1 cellular context compared by ENCODE assay signal in genomic region chr19:4870025-4870700, GRCh38.
TF ChIP-seq lines count a peak whose summit lies in the region.

No MANE protein-coding gene starts in this region.

TF ChIP-seq in HepG2, 621 proteins besides CTCF, POLR2A, EP300 and RAD21 (continued from another document and continues in another):
- TF ChIP-seq ZBTB44 (CRISPR knock-in tag; IDR thresholded peaks at IDR 0.05): no peak
- TF ChIP-seq ELF4 (CRISPR knock-in tag; IDR thresholded peaks at IDR 0.05; ENCODE audit: borderline replicate concordance): no peak
- 0 out of 2 replicates have a peak, but pooled peaks have one; percentile 58 for TF ChIP-seq ZFP82 (CRISPR knock-in tag; IDR thresholded peaks at IDR 0.05; ENCODE audit: borderline replicate concordance)
- TF ChIP-seq NR2F6 (IDR thresholded peaks at IDR 0.05): no peak; the same call in 1 of the 2 replicates
- peak; percentile 62 for TF ChIP-seq NR2F6 (CRISPR knock-in tag; IDR thresholded peaks at IDR 0.05)
- no peak for TF ChIP-seq ZNF740 (CRISPR knock-in tag; IDR thresholded peaks at IDR 0.05)
- TF ChIP-seq LCORL (IDR thresholded peaks at IDR 0.05): 0 out of 2 replicates have a peak, but pooled peaks have one; percentile 39
- TF ChIP-seq LCORL (CRISPR knock-in tag; IDR thresholded peaks at IDR 0.05): peak; percentile 84
- TF ChIP-seq TBX2 (CRISPR knock-in tag; IDR thresholded peaks at IDR 0.05; ENCODE audit: borderline replicate concordance): peak; percentile 53; the same call in 1 of the 2 replicates
- no peak; the same call in 1 of the 2 replicates for TF ChIP-seq THAP9 (CRISPR knock-in tag; IDR thresholded peaks at IDR 0.05; ENCODE audit: borderline replicate concordance)
- no peak for TF ChIP-seq ZSCAN20 (CRISPR knock-in tag; IDR thresholded peaks at IDR 0.05; ENCODE audit: borderline replicate concordance)
- TF ChIP-seq ATF7 (IDR thresholded peaks at IDR 0.05): 0 out of 2 replicates have a peak, but pooled peaks have one; percentile 18
- TF ChIP-seq ATF7 (CRISPR knock-in tag; IDR thresholded peaks at IDR 0.05): peak; percentile 73; the same call in 1 of the 2 replicates
- peak; percentile 59; the same call in 1 of the 2 replicates for TF ChIP-seq HNF1A (IDR thresholded peaks at IDR 0.05; ENCODE audit: low read depth)
- peak; percentile 58; the same call in 1 of the 2 replicates for TF ChIP-seq HNF1A (CRISPR knock-in tag; IDR thresholded peaks at IDR 0.05; ENCODE audit: borderline replicate concordance)
- TF ChIP-seq ZNF576 (CRISPR knock-in tag; IDR thresholded peaks at IDR 0.05): no peak
- TF ChIP-seq IRF2 (CRISPR knock-in tag; IDR thresholded peaks at IDR 0.05): peak; percentile 77
- TF ChIP-seq SMARCC2 (IDR thresholded peaks at IDR 0.05): no peak
- TF ChIP-seq ZGPAT (CRISPR knock-in tag; IDR thresholded peaks at IDR 0.05): peak; percentile 83
- no peak for TF ChIP-seq HNRNPL (IDR thresholded peaks at IDR 0.05; ENCODE audit: low read depth, low read length)
- TF ChIP-seq ZNF138 (CRISPR knock-in tag; IDR thresholded peaks at IDR 0.05; ENCODE audit: low read depth): no peak
- TF ChIP-seq PRDM10 (CRISPR knock-in tag; IDR thresholded peaks at IDR 0.05; ENCODE audit: low read depth): peak; percentile 95
- no peak for TF ChIP-seq NFRKB (IDR thresholded peaks at IDR 0.05)
- TF ChIP-seq SMYD3 (CRISPR knock-in tag; IDR thresholded peaks at IDR 0.05): no peak
- peak; percentile 77 for TF ChIP-seq ZBTB33 (CRISPR knock-in tag; IDR thresholded peaks at IDR 0.05)
- TF ChIP-seq ZNF691 (CRISPR knock-in tag; IDR thresholded peaks at IDR 0.05; ENCODE audit: borderline replicate concordance, low read depth): peak; percentile 19; the same call in 1 of the 2 replicates
- TF ChIP-seq SCMH1 (CRISPR knock-in tag; IDR thresholded peaks at IDR 0.05; ENCODE audit: borderline replicate concordance): no peak
- TF ChIP-seq ZBTB3 (CRISPR knock-in tag; IDR thresholded peaks at IDR 0.05; ENCODE audit: borderline replicate concordance, low read depth): peak; percentile 76; the same call in 1 of the 2 replicates
- peak; percentile 98 for TF ChIP-seq ATF3 (CRISPR knock-in tag; IDR thresholded peaks at IDR 0.05)
- no peak for TF ChIP-seq ATF7-NPFF (CRISPR knock-in tag; IDR thresholded peaks at IDR 0.05; ENCODE audit: low read depth)
